ENCODE assay signal across 9 cellular contexts in genomic region chr5:37839441-37840035, GRCh38. TPM values are rescaled to one million over a fixed set of nuclear protein-coding genes. Genes with fewer than 3 reads are reported as not detected.
DNase-seq lines count a peak whose midpoint lies in the region; ATAC-seq and TF ChIP-seq lines count a peak whose summit lies in the region.
"Had no signal": no experiment of that assay in that cellular context is flagged by ENCODE, and none has a peak within 500 bp of the region (broad histone marks: within the 10 kb centered on the region; RNA-seq: fewer than 3 reads in every experiment).

No MANE protein-coding gene starts in this region.

- no peak for TF ChIP-seq POLR2A in body of pancreas (IDR thresholded peaks at IDR 0.05)

- H3K27ac ChIP-seq in body of pancreas: no peak overlapping the region
- H3K27ac ChIP-seq: epithelial cell of prostate had no signal

- peaks cover 51% of the 10 kb centered on the region for H3K4me1 ChIP-seq in body of pancreas

- TF ChIP-seq CTCF in body of pancreas (IDR thresholded peaks at IDR 0.05): no peak

- H3K4me1 Mint-ChIP-seq in stimulated activated naive CD8-positive, alpha-beta T cell treated with anti-CD3 and anti-CD28 coated beads, Interleukin-15, amount 100 ng/mL, for 72 hours: peaks cover 49% of the 10 kb centered on the region

- H3K4me3 ChIP-seq in body of pancreas: no peak overlapping the region

- peak overlapping the region; percentile 15 to 46 for H3K4me3 Mint-ChIP-seq in stimulated activated naive CD8-positive, alpha-beta T cell treated with anti-CD3 and anti-CD28 coated beads, Interleukin-15, amount 100 ng/mL, for 72 hours

- H3K27me3 Mint-ChIP-seq in stimulated activated naive CD8-positive, alpha-beta T cell treated with anti-CD3 and anti-CD28 coated beads, Interleukin-15, amount 100 ng/mL, for 72 hours: peaks cover 98% of the 10 kb centered on the region

- intact Hi-C loops in body of pancreas (cut with DNase I): loop anchor here (5.0 kb wide), 1 partner anchor 353 kb away; no protein-coding TSS in a partner anchor

- H3K27me3 ChIP-seq in body of pancreas: peaks cover 0 to 44% of the 10 kb centered on the region in 2 donors

- H3K27ac Mint-ChIP-seq in stimulated activated naive CD8-positive, alpha-beta T cell treated with anti-CD3 and anti-CD28 coated beads, Interleukin-15, amount 100 ng/mL, for 72 hours: no peak overlapping the region

- ATAC-seq in body of pancreas (peak; percentile 43), GM18873 (IDR thresholded peaks at IDR 0.05; ENCODE audit: low FRiP score, unreplicated experiment) (no peak)
- ATAC-seq in stimulated activated naive CD8-positive, alpha-beta T cell treated with anti-CD3 and anti-CD28 coated beads, Interleukin-15, amount 100 ng/mL, for 72 hours: peak; percentile 19

- H3K9me3 Mint-ChIP-seq in stimulated activated naive CD8-positive, alpha-beta T cell treated with anti-CD3 and anti-CD28 coated beads, Interleukin-15, amount 100 ng/mL, for 72 hours: no peaks in the 10 kb centered on the region

- 1 to 2% methylated on average over 18 to 55 of the region's 64 CpGs for WGBS in body of pancreas, 2 donors

- no peaks in the 10 kb centered on the region for H3K9me3 ChIP-seq in body of pancreas

- DNase-seq in DMS53 (lab: John Stamatoyannopoulos, UW) (peak; percentile 78), M059J (ENCODE audit: low read depth) (peak; percentile 51), body of pancreas (peak in 3 of 4 donors; percentile 29 to 50 (median 47)), iris pigment epithelial cell (ENCODE audit: low read depth) (peak; percentile 68), islet precursor cell (no peak), CD1c-positive myeloid dendritic cell (ENCODE audit: extremely low spot score) (no peak)
- no peak for DNase-seq in stimulated activated naive CD8-positive, alpha-beta T cell treated with anti-CD3 and anti-CD28 coated beads, Interleukin-15, amount 100 ng/mL, for 72 hours

- no peaks in the 10 kb centered on the region for H3K36me3 ChIP-seq in body of pancreas (replicated peaks in 1 of 2; ENCODE audit: insufficient read depth in 1 of 2, low read depth in 2 of 2)

RNA-seq across cellular contexts. Expression of gene GDNF, which starts 0.3 kb away (rescaled TPM):
- total RNA-seq in M059J (2014; rRNA removed; shearing (Covaris generic)): 0.05 TPM in 1 of 2 replicates, not detected in the other
- total RNA-seq in body of pancreas: not detected

Comparison
In these comparisons a context has a peak if more than half of its experiments do, and no peak if none do; other contexts are left out.
1. DNase-seq: peak in DMS53 (single experiment), M059J (single experiment), body of pancreas (3 of 4) and iris pigment epithelial cell (single experiment); none in stimulated activated naive CD8-positive, alpha-beta T cell treated with anti-CD3 and anti-CD28 coated beads, Interleukin-15, amount 100 ng/mL, for 72 hours (0 of 2), islet precursor cell (single experiment) and CD1c-positive myeloid dendritic cell (single experiment).